23 cellular contexts compared by ENCODE assay signal in the genomic region with DNA sequence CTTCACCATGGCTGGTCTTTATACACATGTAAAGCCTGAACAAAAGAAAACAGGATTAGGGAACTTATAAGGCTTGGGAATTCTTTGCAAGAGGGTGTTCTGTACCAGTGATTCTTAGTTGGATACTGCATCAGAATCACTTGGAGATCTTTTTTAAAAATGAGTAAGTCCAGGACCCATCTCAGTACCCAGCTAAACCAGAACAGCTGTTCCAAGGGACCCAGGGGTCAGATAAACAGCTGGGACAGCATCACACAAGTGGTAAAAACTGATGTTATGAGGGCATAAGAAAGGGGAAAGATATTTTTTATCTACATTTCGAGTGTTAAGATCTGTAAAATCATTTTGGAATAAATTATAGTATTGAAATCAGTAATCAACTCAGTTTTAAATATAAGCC.
"Had no signal": no experiment of that assay in that cellular context is flagged by ENCODE, and none has a peak within 500 bp of the region (broad histone marks: within the 10 kb centered on the region; RNA-seq: fewer than 3 reads in every experiment).

No MANE protein-coding gene starts in this region.

- DNase-seq: IMR-90, MG63, NCI-H1092, NCI-H1105 treated with DMSO at 0.1 percent for 48 hours, NCI-H1417 treated with DMSO at 0.1 percent for 48 hours, NCI-H146, NCI-H1694 treated with DMSO at 0.1 percent for 48 hours, NCI-H1930, NCI-H2081, NCI-H2107, NCI-H2227 treated with DMSO at 0.1 percent for 48 hours, NCI-H446, NCI-H510A, NCI-H524 treated with DMSO at 0.1 percent for 48 hours, NCI-H69, NCI-H774, PC-3, SHP77 treated with DMSO at 0.1 percent for 48 hours had no signal

- H3K9me3 ChIP-seq: SJCRH30 had no signal

- H3K27ac ChIP-seq: RWPE1, SJCRH30 had no signal

- H3K4me3 ChIP-seq: MG63, SJCRH30 had no signal

- H3K27me3 ChIP-seq: MG63, SJCRH30 had no signal

- ATAC-seq: HepG2, Panc1, PC-3, SK-N-SH treated with all-trans-retinoic acid at 6 μM for 48 hours had no signal
